ENCODE assay signal across 15 cellular contexts in the genomic region with DNA sequence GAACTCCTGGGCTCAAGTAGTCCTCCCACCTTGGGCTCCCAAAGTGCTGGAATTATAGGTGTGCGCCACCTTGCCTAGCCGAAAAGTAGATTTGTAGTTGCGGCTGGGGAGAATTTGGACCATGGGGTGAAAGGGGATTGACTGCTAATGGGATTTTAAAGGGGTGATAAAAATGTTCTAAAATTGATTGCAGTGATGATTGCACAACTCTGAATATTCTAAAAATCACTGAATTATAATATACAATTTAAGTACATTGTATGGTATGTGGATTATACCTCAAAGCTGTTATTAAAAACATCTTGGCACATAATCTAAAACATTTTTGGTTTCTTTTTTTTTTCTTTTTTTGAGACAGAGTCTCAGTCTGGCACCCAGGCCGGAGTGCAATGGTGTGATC.
"Had no signal": no experiment of that assay in that cellular context is flagged by ENCODE, and none has a peak within 500 bp of the region (broad histone marks: within the 10 kb centered on the region; RNA-seq: fewer than 3 reads in every experiment).

No MANE protein-coding gene starts in this region.

- H3K36me3 Mint-ChIP-seq: activated naive CD4-positive, alpha-beta T cell treated with anti-CD3 and anti-CD28 coated beads, Interleukin-2, amount 50 U/mL, for 24 hours; natural killer cell had no signal

- H3K27ac Mint-ChIP-seq: activated CD4-positive, alpha-beta T cell treated with anti-CD3 and anti-CD28 coated beads for 36 hours; activated CD8-positive, alpha-beta T cell treated with anti-CD3 and anti-CD28 coated beads for 36 hours; activated naive CD4-positive, alpha-beta T cell treated with anti-CD3 and anti-CD28 coated beads, Interleukin-2, amount 50 U/mL, for 24 hours; endodermal cell; natural killer cell; stimulated activated effector memory CD8-positive, alpha-beta T cell treated with anti-CD3 and anti-CD28 coated beads, Interleukin-12 subunit alpha, Interleukin-12 subunit beta, amount 100 ng/mL, for 72 hours had no signal

- H3K36me3 ChIP-seq: adrenal gland had no signal

- H3K4me3 ChIP-seq: adrenal gland, dorsolateral prefrontal cortex had no signal

- H3K9me3 ChIP-seq: adrenal gland had no signal

- H3K4me3 Mint-ChIP-seq: activated CD4-positive, alpha-beta T cell treated with anti-CD3 and anti-CD28 coated beads for 36 hours; activated CD8-positive, alpha-beta T cell treated with anti-CD3 and anti-CD28 coated beads for 36 hours; activated naive CD4-positive, alpha-beta T cell treated with anti-CD3 and anti-CD28 coated beads, Interleukin-2, amount 50 U/mL, for 24 hours; endodermal cell; natural killer cell; stimulated activated effector memory CD8-positive, alpha-beta T cell treated with anti-CD3 and anti-CD28 coated beads, Interleukin-12 subunit alpha, Interleukin-12 subunit beta, amount 100 ng/mL, for 72 hours had no signal

- H3K9me3 Mint-ChIP-seq: activated CD8-positive, alpha-beta T cell treated with anti-CD3 and anti-CD28 coated beads for 36 hours; activated naive CD4-positive, alpha-beta T cell treated with anti-CD3 and anti-CD28 coated beads, Interleukin-2, amount 50 U/mL, for 24 hours; natural killer cell; stimulated activated effector memory CD8-positive, alpha-beta T cell treated with anti-CD3 and anti-CD28 coated beads, Interleukin-12 subunit alpha, Interleukin-12 subunit beta, amount 100 ng/mL, for 72 hours had no signal

- ATAC-seq: activated CD4-positive, alpha-beta T cell treated with anti-CD3 and anti-CD28 coated beads for 36 hours; activated CD8-positive, alpha-beta T cell treated with anti-CD3 and anti-CD28 coated beads for 36 hours; natural killer cell; stimulated activated effector memory CD8-positive, alpha-beta T cell treated with anti-CD3 and anti-CD28 coated beads, Interleukin-12 subunit alpha, Interleukin-12 subunit beta, amount 100 ng/mL, for 72 hours had no signal

- H3K27me3 Mint-ChIP-seq: activated CD4-positive, alpha-beta T cell treated with anti-CD3 and anti-CD28 coated beads for 36 hours; activated CD8-positive, alpha-beta T cell treated with anti-CD3 and anti-CD28 coated beads for 36 hours; activated naive CD4-positive, alpha-beta T cell treated with anti-CD3 and anti-CD28 coated beads, Interleukin-2, amount 50 U/mL, for 24 hours had no signal

- H3K27me3 ChIP-seq: adrenal gland, dorsolateral prefrontal cortex had no signal

- H3K27ac ChIP-seq: adrenal gland, dorsolateral prefrontal cortex had no signal

- DNase-seq: activated CD4-positive, alpha-beta T cell treated with anti-CD3 and anti-CD28 coated beads for 36 hours; activated CD8-positive, alpha-beta memory T cell treated with anti-CD3 and anti-CD28 coated beads, Interleukin-2, amount 50 U/mL, for 4 hours; activated CD8-positive, alpha-beta T cell treated with anti-CD3 and anti-CD28 coated beads for 36 hours; activated effector memory CD4-positive, alpha-beta T cell treated with anti-CD3 and anti-CD28 coated beads, Interleukin-2, amount 50 U/mL, for 16 hours; activated T-cell treated with anti-CD3 and anti-CD28 coated beads, Interleukin-2, amount 50 U/mL, for 48 hours; adrenal gland; dorsolateral prefrontal cortex; endodermal cell; head of caudate nucleus; kidney glomerular epithelial cell; mesendoderm; natural killer cell; T-helper 2 cell had no signal
